Comparison of ENCODE assay signal across 9 cellular contexts in the genomic region with DNA sequence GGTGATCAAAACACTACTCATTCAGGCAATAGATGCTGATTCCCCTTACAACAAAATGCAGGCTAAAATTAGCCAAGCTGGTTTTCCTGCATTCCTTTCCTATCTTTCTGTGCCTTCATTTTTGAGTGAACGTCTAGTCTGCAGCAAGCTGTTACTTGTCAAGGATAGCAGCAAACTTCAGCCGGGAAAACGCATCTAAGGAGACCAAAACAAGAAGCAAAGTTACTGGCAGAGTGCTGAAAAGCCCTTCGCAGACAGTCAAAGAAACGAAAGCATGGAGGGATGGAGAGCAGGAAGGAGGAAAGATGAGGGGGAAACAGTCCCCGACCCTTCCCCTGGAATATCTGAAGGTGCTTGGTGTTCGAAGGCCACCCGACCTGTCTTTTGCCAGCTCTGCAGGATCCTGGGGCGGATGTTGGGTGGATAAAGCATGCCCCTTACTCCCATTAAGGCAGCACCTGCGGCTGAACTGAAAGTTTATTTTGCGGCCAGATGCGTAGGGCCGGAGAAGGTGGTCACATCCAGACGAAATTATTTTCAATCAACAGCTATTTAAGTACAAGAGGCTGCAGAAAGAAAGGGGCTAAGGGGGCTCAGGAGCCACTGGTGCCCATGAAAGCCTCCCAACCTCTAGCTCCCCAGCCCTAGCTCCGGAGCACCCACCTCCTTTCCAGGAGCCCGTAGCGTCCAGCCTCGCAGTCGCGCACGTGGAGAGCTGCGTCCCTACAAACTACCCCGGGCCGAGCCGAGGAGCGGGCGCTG. TPM values are rescaled to one million over a fixed set of nuclear protein-coding genes. Genes with fewer than 3 reads are reported as not detected.
DNase-seq lines count a peak whose midpoint lies in the region; ATAC-seq, FAIRE-seq and TF ChIP-seq lines count a peak whose summit lies in the region.
"Had no signal": no experiment of that assay in that cellular context is flagged by ENCODE, and none has a peak within 500 bp of the region (broad histone marks: within the 10 kb centered on the region; RNA-seq: fewer than 3 reads in every experiment).

No MANE protein-coding gene starts in this region.

- peak overlapping the region; percentile 55; the same call in 1 of the 2 replicates for H2BK5ac ChIP-seq in H1 (ENCODE audit: low read depth, low read length)

- POLR2A ChIA-PET in H1 (lab: Charles Lee; ENCODE audit: partially characterized antibody) = interaction anchor here (0.7 to 1.2 kb wide), 5 partner anchors 14 to 289 kb away, joined by 3 to 4 read pairs (median 3); no protein-coding TSS in a partner anchor

- peak overlapping the region; percentile 60 for H2AFZ ChIP-seq in H1 (ENCODE audit: low read length)

- TF ChIP-seq POLR2A in H1 (IDR thresholded peaks at IDR 0.05; ENCODE audit: control extremely low read depth in 1 of 2, low read depth in 2 of 2, low read length in 2 of 2) = no peak

- no peaks in the 10 kb centered on the region for H3K79me1 ChIP-seq in H1 (ENCODE audit: low read depth, low read length)

- peak overlapping the region; percentile 89 for H4K91ac ChIP-seq in H1 (replicated peaks; ENCODE audit: insufficient read length, low read length)

- no peak overlapping the region for H3K4ac ChIP-seq in H1 (replicated peaks; ENCODE audit: insufficient read length, low read depth, low read length)

- H2BK120ac ChIP-seq in H1 (replicated peaks; ENCODE audit: low read depth, low read length) = peak overlapping the region; percentile 47

- ATAC-seq in GM19043 (IDR thresholded peaks at IDR 0.05; ENCODE audit: low read depth, unreplicated experiment) = peak; percentile 16
- no peak for ATAC-seq in HG03108 (IDR thresholded peaks at IDR 0.05; ENCODE audit: unreplicated experiment)

- peak; percentile 67 for DNase-seq in NCI-H69 (lab: John Stamatoyannopoulos, UW)
- peak in 1 of 2 experiments; percentile 52 for DNase-seq in H1 (ENCODE audit: low read depth in 1 of 2, low spot score in 2 of 2)
- no peak for DNase-seq in inferior parietal cortex (ENCODE audit: extremely low spot score)
- DNase-seq in cerebellum (ENCODE audit: low spot score) = no peak

- H3K27ac ChIP-seq in 22Rv1 (peak overlapping the region; percentile 58), H1 (ENCODE audit: low read depth, low read length) (no peak overlapping the region), mucosa of rectum (ENCODE audit: low read depth in 2 of 2, low read length in 2 of 2) (peak overlapping the region; percentile 90 to 91)

- peak overlapping the region; percentile 69 for H4K8ac ChIP-seq in H1 (ENCODE audit: extremely low read depth, insufficient read depth, low read length)

- H3K4me3 ChIP-seq in H1 (ENCODE audit: extremely low read depth in 1 of 4, insufficient read depth in 2 of 4, low read depth in 3 of 4, low read length in 4 of 4) (peak overlapping the region; percentile 48 to 62 (median 49)), mucosa of rectum (ENCODE audit: low read length in 2 of 2) (peak overlapping the region; percentile 73 to 84)

- peak; percentile 68 for FAIRE-seq in H1 (lab: Jason Lieb, UNC)
- FAIRE-seq: islet of Langerhans had no signal

- TF ChIP-seq EP300 in H1 (IDR thresholded peaks at IDR 0.05; ENCODE audit: borderline replicate concordance in 1 of 2, low read depth in 2 of 2, low read length in 2 of 2) = no peak

- no peak overlapping the region for H3K14ac ChIP-seq in H1 (ENCODE audit: insufficient read length)

- H3K9me3 ChIP-seq in H1 (ENCODE audit: insufficient read depth in 2 of 2, low read depth in 1 of 2, low read length in 1 of 2) (no peaks in the 10 kb centered on the region), mucosa of rectum (ENCODE audit: control insufficient read depth in 2 of 2, low read length in 2 of 2) (no peaks in the 10 kb centered on the region)

- H2BK20ac ChIP-seq in H1 (ENCODE audit: low read length) = peak overlapping the region; percentile 2; the same call in 1 of the 2 replicates

- H3K18ac ChIP-seq in H1 (ENCODE audit: extremely low read depth, low read length) = peak overlapping the region; percentile 2

- H3K27me3 ChIP-seq in H1 (replicated peaks in 1 of 4; ENCODE audit: control insufficient read depth in 3 of 4, extremely low read depth in 1 of 4, insufficient read depth in 3 of 4, low read length in 3 of 4) (peaks cover 2 to 9% (median 7%) of the 10 kb centered on the region in 4 experiments; a peak in 5 of 7 replicates), mucosa of rectum (ENCODE audit: control insufficient read depth in 2 of 2, insufficient read depth in 2 of 2, low read length in 2 of 2) (no peaks in the 10 kb centered on the region)

- H2BK15ac ChIP-seq in H1 (ENCODE audit: low read length) = peak overlapping the region; percentile 6; the same call in 1 of the 2 replicates

- H3K79me2 ChIP-seq in H1 (ENCODE audit: control insufficient read depth in 1 of 2, insufficient read depth in 2 of 2, low read length in 2 of 2) = no peaks in the 10 kb centered on the region

- H2AK5ac ChIP-seq in H1 (ENCODE audit: low read depth, low read length) = no peak overlapping the region

- H3K36me3 ChIP-seq in H1 (ENCODE audit: control insufficient read depth in 2 of 4, insufficient read depth in 4 of 4, low read length in 3 of 4) = peaks cover 0 to 5% (median 0%) of the 10 kb centered on the region in 4 experiments; a peak in 1 of 8 replicates
- H3K36me3 ChIP-seq in mucosa of rectum (ENCODE audit: control insufficient read depth in 2 of 2, insufficient read depth in 2 of 2, low read length in 2 of 2) = peaks cover 8 to 15% of the 10 kb centered on the region in 2 donors

- no peak for TF ChIP-seq RAD21 in H1 (IDR thresholded peaks at IDR 0.05 in 1 of 2, conservative IDR thresholded peaks at IDR 0.05 in 1 of 2; ENCODE audit: low read depth in 2 of 2, low read length in 2 of 2)

- no peaks in the 10 kb centered on the region for H4K20me1 ChIP-seq in H1 (replicated peaks in 1 of 2; ENCODE audit: control insufficient read depth in 1 of 2, insufficient read depth in 2 of 2, low read length in 2 of 2)

- CTCF ChIA-PET in H1 (lab: Charles Lee; ENCODE audit: partially characterized antibody) = interaction anchor here (1.7 kb wide), 1 partner anchor 16 kb away, joined by 5 read pairs; no protein-coding TSS in a partner anchor

- peak overlapping the region; percentile 18 for H4K5ac ChIP-seq in H1 (ENCODE audit: insufficient read length, low read depth, low read length)

- peak overlapping the region; percentile 45; the same call in 1 of the 2 replicates for H2BK12ac ChIP-seq in H1 (ENCODE audit: low read depth, low read length)

- H3K23ac ChIP-seq in H1 (ENCODE audit: insufficient read length) = no peak overlapping the region

- WGBS in H1 (ENCODE audit: extremely low coverage in 1 of 2, insufficient coverage in 1 of 2, insufficient read length in 1 of 2, insufficient replicate concordance in 2 of 2, low coverage in 1 of 2, low lambda C conversion rate in 2 of 2, missing lambda C conversion rate in 1 of 2), 2 experiments = 5% methylated on average over 27 of the region's 27 CpGs; no CpG with 5 or more reads in 1 of the 2 experiments

- H3K23me2 ChIP-seq in H1 (ENCODE audit: low read depth, low read length) = peaks cover 7% of the 10 kb centered on the region; the same call in 1 of the 2 replicates

- H3K4me1 ChIP-seq in H1 (replicated peaks in 1 of 4; ENCODE audit: control insufficient read depth in 3 of 4, insufficient read depth in 4 of 4, low read length in 3 of 4) (peaks cover 1 to 15% (median 8%) of the 10 kb centered on the region in 4 experiments), mucosa of rectum (ENCODE audit: control insufficient read depth in 2 of 2, insufficient read depth in 2 of 2, low read length in 2 of 2) (peaks cover 11 to 32% of the 10 kb centered on the region in 2 donors)

- no peak for TF ChIP-seq CTCF in 22Rv1 (IDR thresholded peaks at IDR 0.05)
- TF ChIP-seq CTCF in H1 (IDR thresholded peaks at IDR 0.05; ENCODE audit: control extremely low read depth in 1 of 3, insufficient read depth in 1 of 3, low read depth in 1 of 3, low read length in 3 of 3) = no peak

- peak overlapping the region; percentile 91 to 97 for H3K4me2 ChIP-seq in H1 (ENCODE audit: insufficient read depth in 1 of 2, low read depth in 2 of 2, low read length in 2 of 2)

- peak overlapping the region; percentile 78 for H3K56ac ChIP-seq in H1 (replicated peaks; ENCODE audit: insufficient read length, low read depth, low read length)

- H3K9ac ChIP-seq in H1 (replicated peaks in 1 of 4; ENCODE audit: extremely low read depth in 1 of 4, low read depth in 3 of 4, low read length in 3 of 4) (peak overlapping the region in 3 of 4 experiments; percentile 29 to 39 (median 38); a peak in 5 of 7 replicates), mucosa of rectum (ENCODE audit: low read depth in 1 of 2, low read length in 2 of 2) (peak overlapping the region; percentile 72 to 84)

TF ChIP-seq in H1, 55 proteins besides CTCF, POLR2A, EP300 and RAD21 (continues in another document):
- TF ChIP-seq MAX (IDR thresholded peaks at IDR 0.05) = peak; percentile 79
- no peak for TF ChIP-seq CREB1 (IDR thresholded peaks at IDR 0.05)
- TF ChIP-seq CHD2 (IDR thresholded peaks at IDR 0.05; ENCODE audit: low read length) = no peak
- 0 out of 2 replicates have a peak, but pooled peaks have one; percentile 36 for TF ChIP-seq SUZ12 (IDR thresholded peaks at IDR 0.05; ENCODE audit: low read length)
- TF ChIP-seq CHD1 (IDR thresholded peaks at IDR 0.05; ENCODE audit: low read depth, low read length) = no peak
- TF ChIP-seq RNF2 (IDR thresholded peaks at IDR 0.05; ENCODE audit: borderline replicate concordance, low read depth, low read length, missing control alignments, poor library complexity, severe bottlenecking) = no peak
- TF ChIP-seq E2F6 (IDR thresholded peaks at IDR 0.05) = peak; percentile 75; the same call in 1 of the 2 replicates
- TF ChIP-seq RXRA (IDR thresholded peaks at IDR 0.05; ENCODE audit: insufficient read depth, low read depth, low read length) = no peak

RNA-seq across cellular contexts. Expression of gene FERMT1, which starts 0.5 kb away (rescaled TPM):
- 16.5 and 17.8 TPM in 2 replicates for total RNA-seq in H1 (2021; fragmentation: NEBNext Ultra II Directional; extraction: Animal tissue kit (Norgen Biotek cat#: 25700))
- polyA plus RNA-seq in H1 (2011; rRNA removed) = 4.2 and 4.5 TPM in 2 replicates
- polyA plus RNA-seq in H1 (2011; cell fraction: cytosol; rRNA removed) = 4.8 TPM
- 6.9 TPM for polyA plus RNA-seq in H1 (2011; cell fraction: nucleus; rRNA removed)
- polyA plus RNA-seq in H1 (2012, experiment 1 of 2) = 6.0 to 8.8 TPM (median 7.1 TPM) in 4 replicates
- polyA plus RNA-seq in H1 (2012, experiment 2 of 2) = 1.7 TPM
- 11.4 TPM for polyA plus RNA-seq in H1 (2013, experiment 1 of 2)
- polyA plus RNA-seq in H1 (2013, experiment 2 of 2) = 12.4 TPM
- polyA minus RNA-seq in H1 (2011; rRNA and poly(A)+ RNA removed) = 12.0 and 13.7 TPM in 2 replicates
- polyA minus RNA-seq in H1 (2011; cell fraction: cytosol; rRNA and poly(A)+ RNA removed) = 4.2 TPM
- 9.9 TPM for polyA minus RNA-seq in H1 (2011; cell fraction: nucleus; rRNA and poly(A)+ RNA removed)
- 1.1 TPM for total RNA-seq in cerebellum
